9 cellular contexts compared by ENCODE assay signal in the genomic region with DNA sequence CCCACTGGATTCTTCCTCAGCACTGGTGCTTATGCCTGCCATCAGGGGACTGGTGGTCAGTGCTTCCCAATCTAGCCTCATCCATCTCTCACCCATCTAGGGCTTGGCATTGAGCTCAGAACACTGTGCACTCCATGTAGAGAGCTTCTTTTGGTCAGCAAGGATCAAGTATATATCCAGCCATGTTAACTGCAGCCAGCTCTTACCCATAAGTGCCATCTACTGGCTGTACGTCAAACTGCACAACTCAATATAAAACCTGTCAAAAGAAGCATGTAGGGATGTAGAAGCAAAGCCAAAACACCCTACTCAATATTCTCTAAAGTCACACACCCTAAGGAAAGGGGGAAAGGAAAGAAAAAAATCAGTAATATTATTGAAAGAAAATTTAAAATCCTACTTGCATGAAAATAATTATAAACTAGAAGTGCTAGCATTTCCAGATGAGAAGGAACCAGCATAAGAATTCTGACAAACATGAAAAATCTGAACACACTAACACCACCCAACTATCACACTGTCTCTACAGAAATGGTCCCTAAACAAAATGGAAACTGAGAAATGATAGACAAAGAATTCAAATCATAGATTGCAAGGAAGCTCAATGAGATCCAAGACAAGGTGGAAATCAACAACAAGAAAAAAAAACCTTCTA.
DNase-seq lines count a peak whose midpoint lies in the region; ATAC-seq and TF ChIP-seq lines count a peak whose summit lies in the region.
"Had no signal": no experiment of that assay in that cellular context is flagged by ENCODE, and none has a peak within 500 bp of the region (broad histone marks: within the 10 kb centered on the region; RNA-seq: fewer than 3 reads in every experiment).

No MANE protein-coding gene starts in this region.

- POLR2A ChIA-PET in CD4-positive, alpha-beta T cell (lab: Charles Lee): no interaction called here

- no peaks in the 10 kb centered on the region for H3K27me3 Mint-ChIP-seq in CD4-positive, alpha-beta T cell

- no peak overlapping the region for H3K27ac Mint-ChIP-seq in CD4-positive, alpha-beta T cell
- H3K27ac Mint-ChIP-seq in stimulated activated effector memory CD8-positive, alpha-beta T cell treated with anti-CD3 and anti-CD28 coated beads, Interleukin-12 subunit alpha, Interleukin-12 subunit beta, amount 100 ng/mL, for 72 hours: no peak overlapping the region

- no peak overlapping the region for H3K27ac ChIP-seq in CD4-positive, alpha-beta T cell (ENCODE audit: low read depth, low read length)
- H3K27ac ChIP-seq in VCaP (no peak overlapping the region), left ventricle myocardium inferior (replicated peaks) (no peak overlapping the region)
- H3K27ac ChIP-seq: skin epidermis had no signal

- H3K36me3 ChIP-seq in left ventricle myocardium inferior: no peaks in the 10 kb centered on the region

- no peaks in the 10 kb centered on the region for H3K9me3 ChIP-seq in CD4-positive, alpha-beta T cell (ENCODE audit: control insufficient read depth, low read length)
- no peaks in the 10 kb centered on the region for H3K9me3 ChIP-seq in left ventricle myocardium inferior (replicated peaks)

- no peaks in the 10 kb centered on the region for H3K9me3 Mint-ChIP-seq in CD4-positive, alpha-beta T cell
- H3K9me3 Mint-ChIP-seq in stimulated activated effector memory CD8-positive, alpha-beta T cell treated with anti-CD3 and anti-CD28 coated beads, Interleukin-12 subunit alpha, Interleukin-12 subunit beta, amount 100 ng/mL, for 72 hours: peaks cover 12% of the 10 kb centered on the region

- intact Hi-C loops in CD4-positive, alpha-beta T cell (cut with DNase I, micrococcal nuclease): loop anchor here (1.0 to 10.0 kb wide), 4 partner anchors 288 to 1381 kb away; no protein-coding TSS in a partner anchor
- intact Hi-C loops in left ventricle myocardium inferior (cut with micrococcal nuclease): no loop called here

- peak; percentile 67 for ATAC-seq in CD4-positive, alpha-beta T cell (ENCODE audit: poor library complexity)
- ATAC-seq in GM18517 (IDR thresholded peaks at IDR 0.05; ENCODE audit: unreplicated experiment) (peak; percentile 97), HG02970 (IDR thresholded peaks at IDR 0.05; ENCODE audit: low FRiP score, unreplicated experiment) (peak; percentile 83)
- peak; percentile 40 for ATAC-seq in stimulated activated effector memory CD8-positive, alpha-beta T cell treated with anti-CD3 and anti-CD28 coated beads, Interleukin-12 subunit alpha, Interleukin-12 subunit beta, amount 100 ng/mL, for 72 hours

- TF ChIP-seq CTCF in CD4-positive, alpha-beta T cell (IDR thresholded peaks at IDR 0.05): peak; percentile 67
- TF ChIP-seq CTCF in VCaP (conservative IDR thresholded peaks at IDR 0.05) (peak; percentile 96), left ventricle myocardium inferior (IDR thresholded peaks at IDR 0.05; ENCODE audit: borderline replicate concordance) (peak; percentile 68)

- peaks cover 3% of the 10 kb centered on the region for H3K4me1 ChIP-seq in left ventricle myocardium inferior

- H3K4me3 ChIP-seq in left ventricle myocardium inferior: no peak overlapping the region
- H3K4me3 ChIP-seq: skin epidermis had no signal

- H3K4me3 Mint-ChIP-seq in CD4-positive, alpha-beta T cell: no peak overlapping the region
- H3K4me3 Mint-ChIP-seq in stimulated activated effector memory CD8-positive, alpha-beta T cell treated with anti-CD3 and anti-CD28 coated beads, Interleukin-12 subunit alpha, Interleukin-12 subunit beta, amount 100 ng/mL, for 72 hours: no peak overlapping the region

- H3K36me3 Mint-ChIP-seq in CD4-positive, alpha-beta T cell (ENCODE audit: low read depth): no peaks in the 10 kb centered on the region
- H3K36me3 Mint-ChIP-seq in stimulated activated effector memory CD8-positive, alpha-beta T cell treated with anti-CD3 and anti-CD28 coated beads, Interleukin-12 subunit alpha, Interleukin-12 subunit beta, amount 100 ng/mL, for 72 hours: peaks cover 6% of the 10 kb centered on the region

- no peaks in the 10 kb centered on the region for H3K27me3 ChIP-seq in CD4-positive, alpha-beta T cell (ENCODE audit: control insufficient read depth, insufficient read depth, low read length)
- H3K27me3 ChIP-seq in left ventricle myocardium inferior (ENCODE audit: low read depth): no peaks in the 10 kb centered on the region

- CTCF ChIA-PET in CD4-positive, alpha-beta T cell (lab: Charles Lee): no interaction called here

- H3K4me1 Mint-ChIP-seq in CD4-positive, alpha-beta T cell (ENCODE audit: low read depth): peaks cover 27% of the 10 kb centered on the region
- no peaks in the 10 kb centered on the region for H3K4me1 Mint-ChIP-seq in stimulated activated effector memory CD8-positive, alpha-beta T cell treated with anti-CD3 and anti-CD28 coated beads, Interleukin-12 subunit alpha, Interleukin-12 subunit beta, amount 100 ng/mL, for 72 hours

- peak in 1 of 10 experiments; percentile 0 for DNase-seq in CD4-positive, alpha-beta T cell
- peak; percentile 18 for DNase-seq in NCI-H146 (lab: John Stamatoyannopoulos, UW)
- no peak for DNase-seq in left ventricle myocardium inferior
- no peak for DNase-seq in stimulated activated effector memory CD8-positive, alpha-beta T cell treated with anti-CD3 and anti-CD28 coated beads, Interleukin-12 subunit alpha, Interleukin-12 subunit beta, amount 100 ng/mL, for 72 hours (ENCODE audit: low spot score in 2 of 2)
- DNase-seq in NK-92 (lab: John Stamatoyannopoulos, UW; ENCODE audit: unreplicated experiment): no peak

Comparison
In these comparisons a context has a peak if more than half of its experiments do, and no peak if none do; other contexts are left out.
1. ATAC-seq: peak in every context shown above with its lines; median percentile 97 in GM18517; 83 in HG02970; 67 in CD4-positive, alpha-beta T cell; 40 in stimulated activated effector memory CD8-positive, alpha-beta T cell treated with anti-CD3 and anti-CD28 coated beads, Interleukin-12 subunit alpha, Interleukin-12 subunit beta, amount 100 ng/mL, for 72 hours.